Comparison of ENCODE assay signal across 1 cellular context in the genomic region with DNA sequence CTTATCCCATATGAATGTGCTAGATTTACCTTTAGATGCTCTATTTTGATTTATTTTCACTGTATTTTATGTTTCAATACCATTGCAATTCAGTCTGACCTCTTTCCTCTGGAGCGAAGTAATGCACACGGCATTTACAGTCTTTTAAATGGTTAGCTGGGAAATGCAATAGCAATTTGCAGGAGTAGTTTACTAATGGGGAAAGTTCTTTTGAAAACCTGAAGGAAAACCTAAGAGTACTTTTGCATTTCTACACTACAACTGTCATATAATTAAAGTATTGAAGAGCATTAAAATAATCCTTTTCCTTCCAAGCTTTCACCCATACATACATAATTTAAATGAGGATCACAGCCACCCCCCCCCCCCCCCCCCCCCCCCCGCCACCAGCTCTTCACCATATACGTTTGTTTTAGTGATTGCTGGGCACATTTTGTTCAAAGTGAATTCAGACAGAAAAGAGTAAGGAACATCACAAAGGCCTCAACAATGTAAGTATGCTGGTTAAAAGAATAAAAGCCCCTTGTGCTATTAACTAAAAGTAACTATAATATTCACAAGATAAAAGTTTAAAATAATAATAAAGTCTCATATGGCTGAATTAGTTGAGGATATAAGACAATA.
TF ChIP-seq lines count a peak whose summit lies in the region.

No MANE protein-coding gene starts in this region.

TF ChIP-seq in WTC11, 78 proteins besides CTCF, POLR2A, EP300 and RAD21 (continued from another document):
- no peak for TF ChIP-seq PRRX2 (CRISPR knock-in tag; IDR thresholded peaks at IDR 0.05)
- TF ChIP-seq, protein P1, sequence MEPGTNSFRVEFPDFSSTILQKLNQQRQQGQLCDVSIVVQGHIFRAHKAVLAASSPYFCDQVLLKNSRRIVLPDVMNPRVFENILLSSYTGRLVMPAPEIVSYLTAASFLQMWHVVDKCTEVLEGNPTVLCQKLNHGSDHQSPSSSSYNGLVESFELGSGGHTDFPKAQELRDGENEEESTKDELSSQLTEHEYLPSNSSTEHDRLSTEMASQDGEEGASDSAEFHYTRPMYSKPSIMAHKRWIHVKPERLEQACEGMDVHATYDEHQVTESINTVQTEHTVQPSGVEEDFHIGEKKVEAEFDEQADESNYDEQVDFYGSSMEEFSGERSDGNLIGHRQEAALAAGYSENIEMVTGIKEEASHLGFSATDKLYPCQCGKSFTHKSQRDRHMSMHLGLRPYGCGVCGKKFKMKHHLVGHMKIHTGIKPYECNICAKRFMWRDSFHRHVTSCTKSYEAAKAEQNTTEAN (CRISPR knock-in tag; IDR thresholded peaks at IDR 0.05), result no peak
- no peak for TF ChIP-seq ZBTB21 (CRISPR knock-in tag; IDR thresholded peaks at IDR 0.05; ENCODE audit: borderline replicate concordance)
- no peak for TF ChIP-seq GTF2I (CRISPR knock-in tag; conservative IDR thresholded peaks at IDR 0.05)
- TF ChIP-seq CREB1 (CRISPR knock-in tag; IDR thresholded peaks at IDR 0.05), result no peak
- TF ChIP-seq ELF4 (CRISPR knock-in tag; IDR thresholded peaks at IDR 0.05; ENCODE audit: low read depth), result no peak
- TF ChIP-seq HMGA2 (CRISPR knock-in tag; IDR thresholded peaks at IDR 0.05), result no peak
- TF ChIP-seq, protein P2, sequence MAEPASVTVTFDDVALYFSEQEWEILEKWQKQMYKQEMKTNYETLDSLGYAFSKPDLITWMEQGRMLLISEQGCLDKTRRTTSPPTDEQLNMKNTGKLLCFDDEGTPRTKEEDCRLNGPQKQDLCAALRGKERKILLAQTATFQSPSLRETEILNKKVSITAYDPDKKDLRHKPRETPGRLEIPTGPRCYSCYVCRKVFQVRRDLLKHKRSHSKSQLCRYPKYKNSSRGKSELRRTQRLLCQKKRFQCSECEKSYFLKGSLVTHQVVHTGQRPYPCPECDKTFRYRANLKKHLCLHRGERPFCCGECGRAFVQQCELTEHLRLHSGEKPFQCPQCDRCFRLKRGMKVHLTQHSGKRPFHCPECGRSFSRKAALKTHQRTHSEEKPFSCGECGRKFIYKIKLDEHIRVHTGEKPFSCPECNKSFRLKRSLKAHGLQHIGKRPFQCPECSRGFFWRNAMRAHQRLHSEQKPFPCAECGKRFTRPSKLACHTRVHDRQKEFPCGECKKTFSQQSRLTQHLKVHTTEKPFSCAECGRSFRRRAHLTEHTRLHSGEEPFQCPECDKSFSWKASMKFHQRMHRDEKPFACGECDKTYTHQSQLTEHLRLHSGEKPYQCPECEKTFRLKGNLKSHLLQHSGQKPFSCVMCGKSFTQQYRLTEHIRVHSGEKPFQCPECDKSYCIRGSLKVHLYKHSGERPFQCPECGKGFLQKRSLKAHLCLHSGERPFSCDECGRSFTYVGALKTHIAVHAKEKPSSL (CRISPR knock-in tag; conservative IDR thresholded peaks at IDR 0.05), result no peak
- TF ChIP-seq, protein P3, sequence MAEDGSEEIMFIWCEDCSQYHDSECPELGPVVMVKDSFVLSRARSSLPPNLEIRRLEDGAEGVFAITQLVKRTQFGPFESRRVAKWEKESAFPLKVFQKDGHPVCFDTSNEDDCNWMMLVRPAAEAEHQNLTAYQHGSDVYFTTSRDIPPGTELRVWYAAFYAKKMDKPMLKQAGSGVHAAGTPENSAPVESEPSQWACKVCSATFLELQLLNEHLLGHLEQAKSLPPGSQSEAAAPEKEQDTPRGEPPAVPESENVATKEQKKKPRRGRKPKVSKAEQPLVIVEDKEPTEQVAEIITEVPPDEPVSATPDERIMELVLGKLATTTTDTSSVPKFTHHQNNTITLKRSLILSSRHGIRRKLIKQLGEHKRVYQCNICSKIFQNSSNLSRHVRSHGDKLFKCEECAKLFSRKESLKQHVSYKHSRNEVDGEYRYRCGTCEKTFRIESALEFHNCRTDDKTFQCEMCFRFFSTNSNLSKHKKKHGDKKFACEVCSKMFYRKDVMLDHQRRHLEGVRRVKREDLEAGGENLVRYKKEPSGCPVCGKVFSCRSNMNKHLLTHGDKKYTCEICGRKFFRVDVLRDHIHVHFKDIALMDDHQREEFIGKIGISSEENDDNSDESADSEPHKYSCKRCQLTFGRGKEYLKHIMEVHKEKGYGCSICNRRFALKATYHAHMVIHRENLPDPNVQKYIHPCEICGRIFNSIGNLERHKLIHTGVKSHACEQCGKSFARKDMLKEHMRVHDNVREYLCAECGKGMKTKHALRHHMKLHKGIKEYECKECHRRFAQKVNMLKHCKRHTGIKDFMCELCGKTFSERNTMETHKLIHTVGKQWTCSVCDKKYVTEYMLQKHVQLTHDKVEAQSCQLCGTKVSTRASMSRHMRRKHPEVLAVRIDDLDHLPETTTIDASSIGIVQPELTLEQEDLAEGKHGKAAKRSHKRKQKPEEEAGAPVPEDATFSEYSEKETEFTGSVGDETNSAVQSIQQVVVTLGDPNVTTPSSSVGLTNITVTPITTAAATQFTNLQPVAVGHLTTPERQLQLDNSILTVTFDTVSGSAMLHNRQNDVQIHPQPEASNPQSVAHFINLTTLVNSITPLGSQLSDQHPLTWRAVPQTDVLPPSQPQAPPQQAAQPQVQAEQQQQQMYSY (CRISPR knock-in tag; IDR thresholded peaks at IDR 0.05), result no peak
- TF ChIP-seq SMAD3 (CRISPR knock-in tag; IDR thresholded peaks at IDR 0.05; ENCODE audit: borderline replicate concordance), result no peak
- no peak for TF ChIP-seq ZNF317 (CRISPR knock-in tag; IDR thresholded peaks at IDR 0.05; ENCODE audit: borderline replicate concordance, low read depth)
- TF ChIP-seq NR2C2 (CRISPR knock-in tag; IDR thresholded peaks at IDR 0.05), result no peak
